In the genomic region with DNA sequence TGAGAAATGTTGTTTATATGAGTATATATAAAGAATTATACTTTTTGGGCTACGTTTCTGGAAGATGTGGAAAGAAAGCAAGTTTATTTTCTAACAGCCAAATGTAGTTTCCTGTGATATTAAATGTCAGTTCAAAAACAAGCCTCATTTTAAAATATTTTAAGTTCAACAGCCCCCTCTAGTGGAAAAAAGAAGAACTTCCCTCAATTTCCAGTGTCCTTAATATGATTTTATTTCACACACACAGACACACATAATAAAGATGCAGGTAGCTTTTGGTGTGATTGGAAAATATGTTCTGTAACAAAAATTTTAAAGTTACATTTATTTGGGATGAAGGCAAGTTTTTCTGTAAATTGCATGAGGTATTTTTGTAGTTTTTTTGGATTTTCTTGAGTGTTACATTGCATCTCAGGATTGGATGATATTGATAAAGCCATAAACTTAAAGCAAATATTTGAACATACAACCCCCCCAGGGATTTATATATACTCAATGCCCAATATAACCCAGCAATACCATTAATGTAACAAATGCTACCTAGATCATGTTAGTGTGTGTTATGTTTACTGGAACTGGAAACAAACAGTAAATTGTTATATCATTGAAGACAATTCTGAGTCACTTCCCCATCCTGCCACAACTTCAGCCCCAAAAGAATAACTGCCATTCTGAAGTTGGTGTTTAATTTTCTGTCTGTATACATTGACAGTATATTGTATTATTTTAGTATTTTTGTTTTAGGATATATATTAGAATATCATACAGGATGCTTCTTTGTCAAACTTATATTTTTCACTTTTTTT, we compare ENCODE assay signal across 1 cellular context.
TF ChIP-seq lines count a peak whose summit lies in the region.

No MANE protein-coding gene starts in this region.

TF ChIP-seq in endothelial cell of umbilical vein, 7 proteins besides CTCF, POLR2A, EP300 and RAD21:
- TF ChIP-seq JUN (IDR thresholded peaks at IDR 0.05; ENCODE audit: borderline replicate concordance, insufficient read depth, insufficient read length, low read depth): peak; percentile 58
- no peak for TF ChIP-seq POLR2AphosphoS5 (IDR thresholded peaks at IDR 0.05; ENCODE audit: insufficient read depth, low read depth, low read length)
- TF ChIP-seq GATA2 (IDR thresholded peaks at IDR 0.05; ENCODE audit: insufficient read depth, insufficient read length, low read depth, low read length): no peak
- peak; percentile 49 for TF ChIP-seq FOS (IDR thresholded peaks at IDR 0.05; ENCODE audit: borderline replicate concordance, insufficient read depth, low read length)
- TF ChIP-seq, protein P1, sequence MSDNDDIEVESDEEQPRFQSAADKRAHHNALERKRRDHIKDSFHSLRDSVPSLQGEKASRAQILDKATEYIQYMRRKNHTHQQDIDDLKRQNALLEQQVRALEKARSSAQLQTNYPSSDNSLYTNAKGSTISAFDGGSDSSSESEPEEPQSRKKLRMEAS (IDR thresholded peaks at IDR 0.05; ENCODE audit: insufficient read depth, insufficient read length): no peak
- TF ChIP-seq EZH2 (IDR thresholded peaks at IDR 0.05; ENCODE audit: borderline replicate concordance, low read depth, low read length, severe bottlenecking): no peak
